28 cellular contexts compared by ENCODE assay signal in the genomic region with DNA sequence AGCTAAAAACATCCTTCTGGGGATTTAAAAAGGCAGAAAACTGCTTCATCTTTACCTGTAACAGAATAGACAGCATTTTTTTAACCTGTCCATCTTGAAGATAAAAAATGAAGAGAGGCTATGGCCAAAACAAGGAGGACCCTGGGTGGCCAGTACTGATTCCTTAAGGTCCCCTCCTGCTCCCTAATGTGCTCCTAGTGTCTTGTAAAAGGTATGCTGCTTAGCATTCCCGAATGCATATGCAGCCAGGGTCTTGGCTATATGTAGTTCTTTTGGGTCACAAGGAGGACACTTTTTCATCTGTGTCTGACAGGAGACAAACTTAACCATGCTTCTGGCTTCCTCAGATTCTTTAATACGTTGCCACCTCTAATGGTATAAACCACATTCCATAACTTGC.
"Had no signal": no experiment of that assay in that cellular context is flagged by ENCODE, and none has a peak within 500 bp of the region (broad histone marks: within the 10 kb centered on the region; RNA-seq: fewer than 3 reads in every experiment).

No MANE protein-coding gene starts in this region.

- H3K27ac ChIP-seq: ovary, parathyroid adenoma, psoas muscle, right lobe of liver, sigmoid colon, stomach, thoracic aorta, thyroid gland, tibial nerve, upper lobe of left lung, vagina had no signal

- H3K4me3 Mint-ChIP-seq: natural killer cell; nephron; stimulated activated effector memory CD8-positive, alpha-beta T cell treated with anti-CD3 and anti-CD28 coated beads, Interleukin-12 subunit alpha, Interleukin-12 subunit beta, amount 100 ng/mL, for 72 hours; stimulated activated naive B cell treated with anti-CD40 and anti-IgM and Interleukin-4, amounts not matched to agents 10 μg/mL and 1 μg/mL and 100 μg/mL, for 72 hours; stimulated activated naive CD8-positive, alpha-beta T cell treated with anti-CD3 and anti-CD28 coated beads, Interleukin-15, Interleukin-2, amounts not matched to agents 100 ng/mL and 50 ng/mL, for 24 hours had no signal

- H3K4me3 ChIP-seq: ovary, psoas muscle, right lobe of liver, sigmoid colon, stomach, thoracic aorta, thyroid gland, tibial nerve, upper lobe of left lung, vagina had no signal

- DNase-seq: natural killer cell; occipital lobe; ovary; posterior cingulate gyrus; psoas muscle; right cardiac atrium; right lobe of liver; sigmoid colon; small intestine; stimulated activated CD4-positive, alpha-beta T cell treated with anti-CD3 and anti-CD28 coated beads, Interleukin-15, amount 100 ng/mL, for 24 hours; stimulated activated CD4-positive, alpha-beta T cell treated with anti-CD3 and anti-CD28 coated beads, Interleukin-2, amount 100 ng/mL, for 24 hours; stimulated activated CD4-positive, alpha-beta T cell treated with anti-CD3 and anti-CD28 coated beads, Interleukin-2, amount 100 ng/mL, for 48 hours; stimulated activated CD4-positive, alpha-beta T cell treated with anti-CD3 and anti-CD28 coated beads, Interleukin-4, amount 100 ng/mL, for 24 hours; stimulated activated naive B cell treated with anti-CD40 and anti-IgM and Interleukin-4, amounts not matched to agents 10 μg/mL and 1 μg/mL and 100 μg/mL, for 72 hours; stimulated activated naive CD4-positive, alpha-beta T cell treated with Interleukin-2 at 50 U/mL for 16 hours; stomach; thyroid gland; trophoblast cell; upper lobe of left lung had no signal

- H3K9me3 ChIP-seq: ovary, psoas muscle, right lobe of liver, sigmoid colon, stomach, thoracic aorta, thyroid gland, tibial nerve, upper lobe of left lung, vagina had no signal

- H3K36me3 Mint-ChIP-seq: natural killer cell; stimulated activated effector memory CD8-positive, alpha-beta T cell treated with anti-CD3 and anti-CD28 coated beads, Interleukin-12 subunit alpha, Interleukin-12 subunit beta, amount 100 ng/mL, for 72 hours; stimulated activated naive B cell treated with anti-CD40 and anti-IgM and Interleukin-4, amounts not matched to agents 10 μg/mL and 1 μg/mL and 100 μg/mL, for 72 hours had no signal

- FAIRE-seq: small intestine, urothelium cell line had no signal

- H3K27ac Mint-ChIP-seq: natural killer cell; nephron; progenitor cell of endocrine pancreas; stimulated activated effector memory CD8-positive, alpha-beta T cell treated with anti-CD3 and anti-CD28 coated beads, Interleukin-12 subunit alpha, Interleukin-12 subunit beta, amount 100 ng/mL, for 72 hours; stimulated activated naive B cell treated with anti-CD40 and anti-IgM and Interleukin-4, amounts not matched to agents 10 μg/mL and 1 μg/mL and 100 μg/mL, for 72 hours; stimulated activated naive CD8-positive, alpha-beta T cell treated with anti-CD3 and anti-CD28 coated beads, Interleukin-15, Interleukin-2, amounts not matched to agents 100 ng/mL and 50 ng/mL, for 24 hours had no signal

- H3K9ac ChIP-seq: parathyroid adenoma had no signal

- H2AFZ ChIP-seq: parathyroid adenoma had no signal

- H3K36me3 ChIP-seq: ovary, right lobe of liver, sigmoid colon, stomach, thoracic aorta, thyroid gland, tibial nerve, upper lobe of left lung, vagina had no signal

- H3K79me2 ChIP-seq: parathyroid adenoma had no signal

- ATAC-seq: natural killer cell; psoas muscle; right cardiac atrium; right lobe of liver; stimulated activated effector memory CD8-positive, alpha-beta T cell treated with anti-CD3 and anti-CD28 coated beads, Interleukin-12 subunit alpha, Interleukin-12 subunit beta, amount 100 ng/mL, for 72 hours; stimulated activated naive B cell treated with anti-CD40 and anti-IgM and Interleukin-4, amounts not matched to agents 10 μg/mL and 1 μg/mL and 100 μg/mL, for 72 hours had no signal

- H3K27me3 Mint-ChIP-seq: progenitor cell of endocrine pancreas; stimulated activated naive B cell treated with anti-CD40 and anti-IgM and Interleukin-4, amounts not matched to agents 10 μg/mL and 1 μg/mL and 100 μg/mL, for 72 hours; stimulated activated naive CD8-positive, alpha-beta T cell treated with anti-CD3 and anti-CD28 coated beads, Interleukin-15, Interleukin-2, amounts not matched to agents 100 ng/mL and 50 ng/mL, for 24 hours had no signal

- H3K4me1 Mint-ChIP-seq: natural killer cell; nephron; stimulated activated effector memory CD8-positive, alpha-beta T cell treated with anti-CD3 and anti-CD28 coated beads, Interleukin-12 subunit alpha, Interleukin-12 subunit beta, amount 100 ng/mL, for 72 hours; stimulated activated naive B cell treated with anti-CD40 and anti-IgM and Interleukin-4, amounts not matched to agents 10 μg/mL and 1 μg/mL and 100 μg/mL, for 72 hours had no signal

- H3K27me3 ChIP-seq: ovary, right lobe of liver, sigmoid colon, stomach, thyroid gland, tibial nerve, upper lobe of left lung, vagina had no signal

- H3K4me1 ChIP-seq: parathyroid adenoma, psoas muscle, right lobe of liver, sigmoid colon, stomach, thyroid gland, tibial nerve, upper lobe of left lung, vagina had no signal
